23 cellular contexts compared by ENCODE assay signal in the genomic region with DNA sequence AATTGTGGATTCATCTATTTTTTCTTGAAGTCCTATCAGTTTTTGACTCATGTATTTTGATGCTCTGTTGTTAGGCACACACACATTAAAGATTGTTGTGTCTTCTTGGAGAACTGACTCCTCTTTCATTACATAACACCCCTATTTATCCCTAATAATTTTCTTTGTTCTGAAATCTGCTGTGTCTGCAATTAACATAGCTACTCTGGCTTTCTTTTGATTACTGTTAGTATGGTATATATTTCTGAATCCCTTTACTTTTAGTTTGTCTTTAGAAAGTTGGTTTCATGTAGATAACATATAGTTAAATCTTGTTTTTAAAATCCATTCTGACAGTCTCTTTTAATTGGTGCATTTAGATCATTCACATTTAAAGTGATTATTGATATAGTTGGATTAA.
"Had no signal": no experiment of that assay in that cellular context is flagged by ENCODE, and none has a peak within 500 bp of the region (broad histone marks: within the 10 kb centered on the region; RNA-seq: fewer than 3 reads in every experiment).

No MANE protein-coding gene starts in this region.

- H3K36me3 ChIP-seq: esophagus muscularis mucosa, gastroesophageal sphincter, heart left ventricle, lower lobe of right lung had no signal

- H3K4me2 ChIP-seq: hepatocyte had no signal

- H3K4me3 ChIP-seq: coronary artery, dorsolateral prefrontal cortex, esophagus muscularis mucosa, gastroesophageal sphincter, heart left ventricle, hepatocyte, lower lobe of right lung, mucosa of descending colon had no signal

- ATAC-seq: foreskin keratinocyte; gastroesophageal sphincter; heart left ventricle; left colon; left lobe of liver; left ventricle myocardium superior; lower lobe of right lung; mucosa of descending colon; naive thymus-derived CD8-positive, alpha-beta T cell had no signal

- DNase-seq: dermis blood vessel endothelial cell; dorsolateral prefrontal cortex; effector CD4-positive, alpha-beta T cell; effector memory CD4-positive, alpha-beta T cell; foreskin keratinocyte; heart left ventricle; hypothalamus; immature natural killer cell; kidney glomerular epithelial cell; left colon; left ventricle myocardium superior; lower lobe of right lung; mesenchymal stem cell; mucosa of descending colon; naive B cell; naive thymus-derived CD8-positive, alpha-beta T cell had no signal

- H3K9me3 ChIP-seq: gastroesophageal sphincter, lower lobe of right lung, mucosa of descending colon had no signal

- H3K27ac ChIP-seq: coronary artery, dorsolateral prefrontal cortex, esophagus muscularis mucosa, foreskin keratinocyte, gastroesophageal sphincter, heart left ventricle, hepatocyte, lower lobe of right lung had no signal

- H2AFZ ChIP-seq: hepatocyte had no signal

- H3K4me1 ChIP-seq: foreskin keratinocyte, gastroesophageal sphincter, lower lobe of right lung had no signal

- FAIRE-seq: frontal cortex, keratinocyte had no signal

- H3K27me3 ChIP-seq: esophagus muscularis mucosa, foreskin keratinocyte, gastroesophageal sphincter, hepatocyte had no signal
